In the genomic region with DNA sequence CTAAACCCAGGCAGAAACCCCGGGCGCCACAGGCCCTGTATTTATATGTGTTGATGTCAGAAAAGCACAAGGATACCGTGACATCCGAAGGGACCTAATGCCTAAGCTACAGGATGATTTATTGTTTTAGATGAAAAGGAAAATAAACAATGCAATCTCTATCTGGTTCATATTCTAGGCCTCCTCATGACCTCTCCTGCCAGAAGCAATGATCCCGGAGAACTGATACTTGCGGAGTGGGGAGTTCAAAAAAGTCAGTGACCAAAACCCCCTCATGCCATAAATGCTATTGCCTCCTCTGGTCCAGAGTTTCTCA, we compare ENCODE assay signal across 8 cellular contexts. TPM values are rescaled to one million over a fixed set of nuclear protein-coding genes. Genes with fewer than 3 reads are reported as not detected.
DNase-seq lines count a peak whose midpoint lies in the region; ATAC-seq lines count a peak whose summit lies in the region.

No MANE protein-coding gene starts in this region.

- peak; percentile 49 for DNase-seq in SHP77 treated with DMSO at 0.1 percent for 48 hours (lab: John Stamatoyannopoulos, UW)
- DNase-seq in SHP77 (lab: John Stamatoyannopoulos, UW) = no peak
- no peak for DNase-seq in epidermal melanocyte (ENCODE audit: insufficient read length, low spot score)
- DNase-seq in CD1c-positive myeloid dendritic cell (ENCODE audit: extremely low spot score) = no peak
- DNase-seq in NCI-H1436 treated with DMSO at 0.1 percent for 48 hours (lab: John Stamatoyannopoulos, UW) = no peak

- no peaks in the 10 kb centered on the region for H3K4me1 Mint-ChIP-seq in activated T-helper 17 cell treated with anti-CD3 and anti-CD28 coated beads, Interleukin-2, amount 50 U/mL, for 72 hours

- H3K4me3 ChIP-seq in iPS-11a (ENCODE audit: low read depth, low read length) (peak overlapping the region; percentile 69), stomach smooth muscle (ENCODE audit: low read length in 2 of 2) (peak overlapping the region; percentile 86 to 88)

- peaks cover 58% of the 10 kb centered on the region for H3K27me3 Mint-ChIP-seq in activated T-helper 17 cell treated with anti-CD3 and anti-CD28 coated beads, Interleukin-2, amount 50 U/mL, for 72 hours

- H3K4me3 Mint-ChIP-seq in activated T-helper 17 cell treated with anti-CD3 and anti-CD28 coated beads, Interleukin-2, amount 50 U/mL, for 72 hours = peak overlapping the region; percentile 82

- no peaks in the 10 kb centered on the region for H3K9me3 Mint-ChIP-seq in activated T-helper 17 cell treated with anti-CD3 and anti-CD28 coated beads, Interleukin-2, amount 50 U/mL, for 72 hours

- H3K36me3 Mint-ChIP-seq in activated T-helper 17 cell treated with anti-CD3 and anti-CD28 coated beads, Interleukin-2, amount 50 U/mL, for 72 hours (ENCODE audit: low read depth) = no peaks in the 10 kb centered on the region

- H3K9me3 ChIP-seq in stomach smooth muscle (ENCODE audit: control insufficient read depth in 2 of 2, low read length in 2 of 2) = no peaks in the 10 kb centered on the region

- H3K27ac Mint-ChIP-seq in activated T-helper 17 cell treated with anti-CD3 and anti-CD28 coated beads, Interleukin-2, amount 50 U/mL, for 72 hours = no peak overlapping the region

- ATAC-seq in activated T-helper 17 cell treated with anti-CD3 and anti-CD28 coated beads, Interleukin-2, amount 50 U/mL, for 72 hours (replicated peaks) = no peak

- H3K27ac ChIP-seq in stomach smooth muscle (ENCODE audit: low read length) = peak overlapping the region; percentile 88

- peak overlapping the region; percentile 80 to 88 for H3K9ac ChIP-seq in stomach smooth muscle (ENCODE audit: low read length in 2 of 2)

- no peaks in the 10 kb centered on the region for H3K27me3 ChIP-seq in stomach smooth muscle (ENCODE audit: control insufficient read depth in 1 of 2, insufficient read depth in 2 of 2, low read length in 2 of 2)

- peaks cover 15% of the 10 kb centered on the region for H3K4me1 ChIP-seq in stomach smooth muscle (ENCODE audit: control insufficient read depth, insufficient read depth, low read length)

- H3K36me3 ChIP-seq in stomach smooth muscle (ENCODE audit: control insufficient read depth in 2 of 2, insufficient read depth in 2 of 2, low read length in 2 of 2) = no peaks in the 10 kb centered on the region

RNA-seq across cellular contexts. Expression of a gene that starts 0.8 kb away (rescaled TPM):
- total RNA-seq in activated T-helper 17 cell treated with anti-CD3 and anti-CD28 coated beads, Interleukin-2, amount 50 U/mL, for 72 hours = 1 to 10 TPM; 1.2 to 3.1 TPM
